In genomic region chr10:120819366-120819765, GRCh38 we compare ENCODE assay signal across 18 cellular contexts. TPM values are rescaled to one million over a fixed set of nuclear protein-coding genes. Genes with fewer than 3 reads are reported as not detected.
DNase-seq lines count a peak whose midpoint lies in the region; ATAC-seq lines count a peak whose summit lies in the region.
"Had no signal": no experiment of that assay in that cellular context is flagged by ENCODE, and none has a peak within 500 bp of the region (broad histone marks: within the 10 kb centered on the region; RNA-seq: fewer than 3 reads in every experiment).

No MANE protein-coding gene starts in this region.

- ATAC-seq in GM18519 (IDR thresholded peaks at IDR 0.05; ENCODE audit: low FRiP score, unreplicated experiment): no peak
- ATAC-seq in stimulated activated naive CD8-positive, alpha-beta T cell treated with anti-CD3 and anti-CD28 coated beads, Interleukin-15, Interleukin-2, amounts not matched to agents 100 U/mL and 50 U/mL, for 24 hours: no peak
- ATAC-seq: GM12878, GM23338 had no signal

- DNase-seq in G401 (ENCODE audit: low spot score) (peak; percentile 80), NCI-H187 treated with DMSO at 0.1 percent for 48 hours (lab: John Stamatoyannopoulos, UW) (peak; percentile 67), NCI-H524 treated with DMSO at 0.1 percent for 48 hours (lab: John Stamatoyannopoulos, UW) (peak; percentile 24), cerebellar nuclear complex (lab: John Stamatoyannopoulos, UW) (peak; percentile 12 to 36), NK-92 (lab: John Stamatoyannopoulos, UW; ENCODE audit: unreplicated experiment) (no peak)
- DNase-seq in stimulated activated naive CD8-positive, alpha-beta T cell treated with anti-CD3 and anti-CD28 coated beads, Interleukin-15, Interleukin-2, amounts not matched to agents 100 U/mL and 50 U/mL, for 24 hours: no peak
- DNase-seq: CD4-positive, CD25-positive, alpha-beta regulatory T cell; EL; IMR-90; NCI-H1105 treated with DMSO at 0.1 percent for 48 hours; NCI-H1694 treated with DMSO at 0.1 percent for 48 hours; NCI-H2107; NCI-H774; OCI-M1; T-helper 1 cell had no signal

- in situ Hi-C loops in G401 (cut with HindIII; ENCODE audit: low sequenced_read_pairs): no loop called here

RNA-seq across cellular contexts. Expression of gene WDR11, which starts 31.8 kb away (rescaled TPM):
- total RNA-seq in G401 (2014; rRNA removed; shearing (Covaris generic)): 57.2 and 57.3 TPM in 2 replicates

Comparison
In these comparisons a context has a peak if more than half of its experiments do, and no peak if none do; other contexts are left out.
1. DNase-seq: peak in G401 (single experiment), NCI-H187 treated with DMSO at 0.1 percent for 48 hours (single experiment), NCI-H524 treated with DMSO at 0.1 percent for 48 hours (single experiment) and cerebellar nuclear complex (2 of 2); none in stimulated activated naive CD8-positive, alpha-beta T cell treated with anti-CD3 and anti-CD28 coated beads, Interleukin-15, Interleukin-2, amounts not matched to agents 100 U/mL and 50 U/mL, for 24 hours (single experiment) and NK-92 (single experiment).